ENCODE assay signal across 21 cellular contexts in the genomic region with DNA sequence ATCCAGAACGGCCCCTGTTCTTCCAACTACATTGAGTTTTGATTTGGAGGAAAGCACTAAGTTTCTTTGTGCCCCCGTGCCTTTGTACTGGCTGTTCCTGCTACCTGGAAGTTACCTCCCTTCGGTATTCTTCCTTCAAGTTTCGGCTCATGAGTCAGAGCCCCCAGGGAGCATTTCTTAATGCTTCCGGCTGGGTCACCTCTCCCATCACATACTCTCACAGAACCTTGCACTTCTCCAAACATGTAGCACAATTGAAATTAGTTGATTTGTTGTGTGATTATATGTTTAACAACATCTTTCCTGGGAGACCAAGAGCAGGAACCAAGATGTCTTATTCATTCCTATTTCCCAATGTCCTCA.
"Had no signal": no experiment of that assay in that cellular context is flagged by ENCODE, and none has a peak within 500 bp of the region (broad histone marks: within the 10 kb centered on the region; RNA-seq: fewer than 3 reads in every experiment).

No MANE protein-coding gene starts in this region.

- H3K4me3 ChIP-seq: cardiac muscle cell, hepatocyte, mucosa of descending colon, ovary, psoas muscle, skin epidermis had no signal

- H2AFZ ChIP-seq: hepatocyte had no signal

- H3K9me3 ChIP-seq: mucosa of descending colon, ovary, psoas muscle had no signal

- DNase-seq: activated CD4-positive, CD25-positive, alpha-beta regulatory T cell treated with anti-CD3 and anti-CD28 coated beads, Interleukin-2, amount 50 U/mL, for 72 hours; activated gamma-delta T cell; dermis blood vessel endothelial cell; effector memory CD4-positive, alpha-beta T cell; mesenchymal stem cell; naive B cell; ovary; psoas muscle; right cardiac atrium; stimulated activated CD4-positive, alpha-beta T cell treated with anti-CD3 and anti-CD28 coated beads, Interleukin-15, amount 100 ng/mL, for 24 hours; stimulated activated CD4-positive, alpha-beta T cell treated with anti-CD3 and anti-CD28 coated beads, Interleukin-2, amount 100 ng/mL, for 48 hours; T-helper 9 cell had no signal

- H3K4me1 ChIP-seq: psoas muscle had no signal

- H3K9me3 Mint-ChIP-seq: activated naive CD4-positive, alpha-beta T cell treated with anti-CD3 and anti-CD28 coated beads, Interleukin-2, amount 50 U/mL, for 24 hours; neural crest cell; stimulated activated naive CD8-positive, alpha-beta T cell treated with anti-CD3 and anti-CD28 coated beads, Interleukin-15, Interleukin-2, amounts not matched to agents 100 ng/mL and 50 ng/mL, for 24 hours; type B pancreatic cell had no signal

- H3K27ac ChIP-seq: cardiac muscle cell, hepatocyte, ovary, psoas muscle, VCaP had no signal

- H3K4me1 Mint-ChIP-seq: activated naive CD4-positive, alpha-beta T cell treated with anti-CD3 and anti-CD28 coated beads, Interleukin-2, amount 50 U/mL, for 24 hours; naive B cell had no signal

- H3K4me2 ChIP-seq: hepatocyte had no signal

- H3K27me3 ChIP-seq: cardiac muscle cell, hepatocyte, ovary had no signal

- H3K27ac Mint-ChIP-seq: stimulated activated naive CD8-positive, alpha-beta T cell treated with anti-CD3 and anti-CD28 coated beads, Interleukin-15, Interleukin-2, amounts not matched to agents 100 ng/mL and 50 ng/mL, for 24 hours; type B pancreatic cell had no signal

- H3K36me3 Mint-ChIP-seq: activated naive CD4-positive, alpha-beta T cell treated with anti-CD3 and anti-CD28 coated beads, Interleukin-2, amount 50 U/mL, for 24 hours; naive B cell; type B pancreatic cell had no signal

- H3K4me3 Mint-ChIP-seq: activated naive CD4-positive, alpha-beta T cell treated with anti-CD3 and anti-CD28 coated beads, Interleukin-2, amount 50 U/mL, for 24 hours; naive B cell; neural crest cell; stimulated activated naive CD8-positive, alpha-beta T cell treated with anti-CD3 and anti-CD28 coated beads, Interleukin-15, Interleukin-2, amounts not matched to agents 100 ng/mL and 50 ng/mL, for 24 hours; type B pancreatic cell had no signal

- H3K36me3 ChIP-seq: cardiac muscle cell, ovary had no signal
